ENCODE assay signal across 19 cellular contexts in genomic region chr5:143550985-143551630, GRCh38.
A peak's percentile ranks its signal among the peaks of the same experiment; 100 is the strongest.
DNase-seq lines count a peak whose midpoint lies in the region; ATAC-seq, FAIRE-seq and TF ChIP-seq lines count a peak whose summit lies in the region.
"Had no signal": no experiment of that assay in that cellular context is flagged by ENCODE, and none has a peak within 500 bp of the region (broad histone marks: within the 10 kb centered on the region; RNA-seq: fewer than 3 reads in every experiment).

No MANE protein-coding gene starts in this region.

- peaks cover 15% of the 10 kb centered on the region; the same call in 1 of the 3 replicates for H3K9me3 ChIP-seq in A549
- peaks cover 4% of the 10 kb centered on the region for H3K9me3 ChIP-seq in GM23248 (ENCODE audit: low read depth)
- H3K9me3 ChIP-seq in Peyer's patch, result no peaks in the 10 kb centered on the region
- H3K9me3 ChIP-seq in CD8-positive, alpha-beta memory T cell (ENCODE audit: low read length), result no peaks in the 10 kb centered on the region
- H3K9me3 ChIP-seq: SJCRH30 had no signal

- peaks cover 54% of the 10 kb centered on the region for H3F3A ChIP-seq in GM23248 (ENCODE audit: insufficient read depth)

- no peaks in the 10 kb centered on the region for H3K9me2 ChIP-seq in GM23248 (ENCODE audit: insufficient read depth)

- H3K9me3 Mint-ChIP-seq in CD8-positive, alpha-beta memory T cell, result peaks cover 0 to 2% (median 0%) of the 10 kb centered on the region in 5 donors

- TF ChIP-seq POLR2A in A549 (IDR thresholded peaks at IDR 0.05; ENCODE audit: low read length) (no peak), Peyer's patch (IDR thresholded peaks at IDR 0.05) (no peak)

- no peak for TF ChIP-seq EP300 in A549 (IDR thresholded peaks at IDR 0.05)

- ATAC-seq in A549, result no peak
- ATAC-seq in SK-N-SH treated with all-trans-retinoic acid at 6 μM for 48 hours, result peak; percentile 30
- ATAC-seq: HCT116 had no signal

- in situ Hi-C loops in GM23248 (cut with MboI), result no loop called here

- H2AFZ ChIP-seq in GM23248, result 0 out of 2 replicates have a peak overlapping the region, but pooled peaks have one; percentile 4

- H3K4me1 Mint-ChIP-seq in CD8-positive, alpha-beta memory T cell, result no peaks in the 10 kb centered on the region
- H3K4me1 Mint-ChIP-seq: IgD-negative memory B cell had no signal

- H3K27ac ChIP-seq in A549 (peak overlapping the region; percentile 5 to 61; a peak in 4 of 6 replicates), GM23248 (peak overlapping the region; percentile 49), Peyer's patch (no peak overlapping the region)
- no peak overlapping the region for H3K27ac ChIP-seq in CD8-positive, alpha-beta memory T cell (ENCODE audit: low read depth, low read length)
- H3K27ac ChIP-seq: 22Rv1, C4-2B, SJCRH30 had no signal

- H3K27me3 ChIP-seq in GM23248 (replicated peaks; ENCODE audit: insufficient read depth), result no peaks in the 10 kb centered on the region
- no peaks in the 10 kb centered on the region for H3K27me3 ChIP-seq in Peyer's patch
- no peaks in the 10 kb centered on the region for H3K27me3 ChIP-seq in CD8-positive, alpha-beta memory T cell (ENCODE audit: insufficient read depth, low read length, poor library complexity, severe bottlenecking)
- H3K27me3 ChIP-seq: SJCRH30 had no signal

- no peaks in the 10 kb centered on the region for H3K79me2 ChIP-seq in GM23248 (ENCODE audit: insufficient read depth)

- H3K27me3 Mint-ChIP-seq in CD8-positive, alpha-beta memory T cell, result no peaks in the 10 kb centered on the region
- H3K27me3 Mint-ChIP-seq: IgD-negative memory B cell had no signal

- no peaks in the 10 kb centered on the region for H4K20me1 ChIP-seq in GM23248 (ENCODE audit: insufficient read depth)

- TF ChIP-seq CTCF in A549 (IDR thresholded peaks at IDR 0.05) (no peak), fibroblast of the aortic adventitia (IDR thresholded peaks at IDR 0.05; ENCODE audit: insufficient read depth, low read length) (no peak), Peyer's patch (IDR thresholded peaks at IDR 0.05) (no peak)

- 84% methylated on average over 2 of the region's 2 CpGs for WGBS in A549 (ENCODE audit: missing lambda C conversion rate)
- WGBS in GM23248 (ENCODE audit: low coverage in 1 of 2, low lambda C conversion rate in 2 of 2, missing lambda C conversion rate in 2 of 2), 2 experiments, result 33 to 43% methylated on average over 2 of the region's 2 CpGs

- H3K4me3 ChIP-seq in A549 (no peak overlapping the region), GM23248 (no peak overlapping the region), fibroblast of the aortic adventitia (ENCODE audit: low read depth, low read length) (no peak overlapping the region), Peyer's patch (no peak overlapping the region)
- no peak overlapping the region for H3K4me3 ChIP-seq in CD8-positive, alpha-beta memory T cell (ENCODE audit: low read length)
- H3K4me3 ChIP-seq: SJCRH30 had no signal

- FAIRE-seq in A549 (lab: Jason Lieb, UNC), result no peak
- FAIRE-seq: GM18507 had no signal

- no peaks in the 10 kb centered on the region for H3K36me3 ChIP-seq in GM23248 (ENCODE audit: low read depth)
- H3K36me3 ChIP-seq in Peyer's patch, result no peaks in the 10 kb centered on the region
- H3K36me3 ChIP-seq in CD8-positive, alpha-beta memory T cell (ENCODE audit: insufficient read depth, low read length), result no peaks in the 10 kb centered on the region
- H3K36me3 ChIP-seq: SJCRH30 had no signal

- H3K9ac ChIP-seq in GM23248, result no peak overlapping the region

- H3K4me2 ChIP-seq in A549 (0 out of 3 replicates have a peak overlapping the region, but pooled peaks have one; percentile 1), GM23248 (ENCODE audit: unreplicated experiment) (peak overlapping the region; percentile 32)

- peak overlapping the region in 1 of 8 donors; percentile 69 for H3K27ac Mint-ChIP-seq in CD8-positive, alpha-beta memory T cell
- H3K27ac Mint-ChIP-seq: IgD-negative memory B cell had no signal

- no peak overlapping the region for H3K4me3 Mint-ChIP-seq in CD8-positive, alpha-beta memory T cell
- H3K4me3 Mint-ChIP-seq: IgD-negative memory B cell had no signal

- CTCF ChIA-PET in A549 (lab: Yijun Ruan, JAX), result interaction anchor here (0.9 kb wide), 1 partner anchor 10 kb away, joined by 3 read pairs; no protein-coding TSS in a partner anchor
- CTCF ChIA-PET in CD8-positive, alpha-beta memory T cell (lab: Charles Lee), result no interaction called here

- peaks cover 0 to 16% (median 0%) of the 10 kb centered on the region in 3 donors for H3K36me3 Mint-ChIP-seq in CD8-positive, alpha-beta memory T cell
- H3K36me3 Mint-ChIP-seq: IgD-negative memory B cell had no signal

- no peak for TF ChIP-seq RAD21 in A549 (conservative IDR thresholded peaks at IDR 0.05 in 1 of 2, IDR thresholded peaks at IDR 0.05 in 1 of 2)

- DNase-seq in A549 (ENCODE audit: low read depth in 1 of 2, low spot score in 1 of 2), result no peak
- DNase-seq in GM23248, result peak; percentile 65
- peak; percentile 50 for DNase-seq in fibroblast of the aortic adventitia (ENCODE audit: low read depth)
- no peak for DNase-seq in Peyer's patch
- no peak for DNase-seq in GM03348 (ENCODE audit: low spot score)
- no peak for DNase-seq in CD8-positive, alpha-beta memory T cell
- no peak for DNase-seq in kidney glomerular epithelial cell (lab: John Stamatoyannopoulos, UW)
- DNase-seq: COR-L47, DMS153, NCI-H1417, NCI-H2081, NCI-H774, SJCRH30 had no signal

- POLR2A ChIA-PET in A549 (lab: Yijun Ruan, JAX), result no interaction called here
- POLR2A ChIA-PET in CD8-positive, alpha-beta memory T cell (lab: Charles Lee), result no interaction called here

- H3K4me1 ChIP-seq in A549, result peaks cover 42% of the 10 kb centered on the region
- peaks cover 52% of the 10 kb centered on the region for H3K4me1 ChIP-seq in GM23248 (ENCODE audit: insufficient read depth)
- no peaks in the 10 kb centered on the region for H3K4me1 ChIP-seq in Peyer's patch
- no peaks in the 10 kb centered on the region for H3K4me1 ChIP-seq in CD8-positive, alpha-beta memory T cell (ENCODE audit: insufficient read depth, low read length)
- H3K4me1 ChIP-seq: SJCRH30 had no signal

TF ChIP-seq in A549, 52 proteins besides CTCF, POLR2A, EP300 and RAD21:
- TF ChIP-seq MAFK (IDR thresholded peaks at IDR 0.05; ENCODE audit: partially characterized antibody), result no peak
- no peak for TF ChIP-seq REST (IDR thresholded peaks at IDR 0.05)
- TF ChIP-seq PHF8 (IDR thresholded peaks at IDR 0.05; ENCODE audit: borderline replicate concordance, low read depth), result no peak
- no peak for TF ChIP-seq TP53 (CRISPR knock-in tag; IDR thresholded peaks at IDR 0.05)
- TF ChIP-seq SREBF2 (IDR thresholded peaks at IDR 0.05), result no peak

TF ChIP-seq in SK-N-SH treated with all-trans-retinoic acid at 6 μM for 48 hours, 23 proteins besides CTCF, POLR2A, EP300 and RAD21 (continues in another document):
- no peak for TF ChIP-seq CSRNP3 (CRISPR knock-in tag; IDR thresholded peaks at IDR 0.05)
- TF ChIP-seq GLIS3 (CRISPR knock-in tag; IDR thresholded peaks at IDR 0.05), result no peak
- no peak for TF ChIP-seq PATZ1 (CRISPR knock-in tag; IDR thresholded peaks at IDR 0.05; ENCODE audit: borderline replicate concordance)
- no peak for TF ChIP-seq CSDC2 (CRISPR knock-in tag; IDR thresholded peaks at IDR 0.05)
- no peak for TF ChIP-seq ZNF8 (CRISPR knock-in tag; IDR thresholded peaks at IDR 0.05)
- no peak for TF ChIP-seq ZFP30 (CRISPR knock-in tag; IDR thresholded peaks at IDR 0.05)
- TF ChIP-seq ARNTL (CRISPR knock-in tag; IDR thresholded peaks at IDR 0.05; ENCODE audit: borderline replicate concordance, low read depth), result no peak

Comparison
In these comparisons a context has a peak if more than half of its experiments do, and no peak if none do; other contexts are left out.
1. DNase-seq: peak in GM23248 (single experiment) and fibroblast of the aortic adventitia (single experiment); none in A549 (0 of 2), Peyer's patch (0 of 3), GM03348 (single experiment), CD8-positive, alpha-beta memory T cell (0 of 5) and kidney glomerular epithelial cell (single experiment).
2. H3K27ac ChIP-seq: peak in A549 (2 of 2) and GM23248 (single experiment); none in Peyer's patch (0 of 4) and CD8-positive, alpha-beta memory T cell (single experiment).